In genomic region chr4:173990126-173990878, GRCh38 we compare ENCODE assay signal across 8 cellular contexts.
A peak's percentile ranks its signal among the peaks of the same experiment; 100 is the strongest.
DNase-seq lines count a peak whose midpoint lies in the region; ATAC-seq, FAIRE-seq and TF ChIP-seq lines count a peak whose summit lies in the region.

No MANE protein-coding gene starts in this region.

- DNase-seq in DND-41 (no peak), amniotic stem cell (lab: John Stamatoyannopoulos, UW) (peak; percentile 41), kidney (no peak), Peyer's patch (no peak), NCI-H345 (lab: John Stamatoyannopoulos, UW) (no peak)
- no peak for DNase-seq in T-helper 2 cell treated with Interferon-gamma antibody and Interleukin-4, amounts not matched to agents 5 μg/mL and 100 μg/mL, for 36 hours (ENCODE audit: low spot score)

- no peak overlapping the region for H3K9ac ChIP-seq in DND-41 (ENCODE audit: low read depth, low read length)
- H3K9ac ChIP-seq in kidney (ENCODE audit: low read length in 2 of 2): no peak overlapping the region

- H4K20me1 ChIP-seq in DND-41 (ENCODE audit: insufficient read depth, low read length): no peaks in the 10 kb centered on the region

- no peaks in the 10 kb centered on the region for H3K4me1 ChIP-seq in DND-41 (ENCODE audit: insufficient read depth, low read length)
- no peaks in the 10 kb centered on the region for H3K4me1 ChIP-seq in kidney (ENCODE audit: control insufficient read depth in 1 of 2, insufficient read depth in 1 of 2, low read depth in 1 of 2, low read length in 2 of 2)
- no peaks in the 10 kb centered on the region for H3K4me1 ChIP-seq in Peyer's patch

- TF ChIP-seq CTCF in DND-41 (IDR thresholded peaks at IDR 0.05; ENCODE audit: borderline replicate concordance, extremely low read depth, low read length, poor library complexity, severe bottlenecking): peak; percentile 46
- TF ChIP-seq CTCF in kidney (IDR thresholded peaks at IDR 0.05; ENCODE audit: borderline replicate concordance, extremely low read depth, insufficient read depth): peak; percentile 3
- peak in 3 of 6 experiments; percentile 5 to 11 (median 8) for TF ChIP-seq CTCF in Peyer's patch (IDR thresholded peaks at IDR 0.05)

- H3K27me3 ChIP-seq in DND-41 (ENCODE audit: insufficient read depth, low read length, poor library complexity) (no peaks in the 10 kb centered on the region), Peyer's patch (no peaks in the 10 kb centered on the region)

- intact Hi-C loops in kidney (cut with DNase I): no loop called here

- no peak overlapping the region for H3K27ac ChIP-seq in DND-41 (ENCODE audit: low read length)
- no peak overlapping the region for H3K27ac ChIP-seq in kidney (ENCODE audit: low read depth in 2 of 2, low read length in 2 of 2)
- H3K27ac ChIP-seq in Peyer's patch: peak overlapping the region in 1 of 4 donors; percentile 28

- no peak for TF ChIP-seq EP300 in Ishikawa (IDR thresholded peaks at IDR 0.05; ENCODE audit: borderline replicate concordance)

- H3K9me3 Mint-ChIP-seq in T-helper 2 cell treated with Interferon-gamma antibody and Interleukin-4, amounts not matched to agents 5 μg/mL and 100 μg/mL, for 36 hours: no peaks in the 10 kb centered on the region

- H3K36me3 Mint-ChIP-seq in T-helper 2 cell treated with Interferon-gamma antibody and Interleukin-4, amounts not matched to agents 5 μg/mL and 100 μg/mL, for 36 hours (ENCODE audit: low read depth): no peaks in the 10 kb centered on the region

- H3K36me3 ChIP-seq in DND-41 (ENCODE audit: insufficient read depth, low read length): no peaks in the 10 kb centered on the region
- no peaks in the 10 kb centered on the region for H3K36me3 ChIP-seq in kidney (ENCODE audit: control insufficient read depth in 1 of 2, insufficient read depth in 2 of 2, low read length in 2 of 2)
- no peaks in the 10 kb centered on the region for H3K36me3 ChIP-seq in Peyer's patch

- no peaks in the 10 kb centered on the region for H3K27me3 Mint-ChIP-seq in T-helper 2 cell treated with Interferon-gamma antibody and Interleukin-4, amounts not matched to agents 5 μg/mL and 100 μg/mL, for 36 hours (ENCODE audit: low read depth)

- H3K9me3 ChIP-seq in DND-41 (ENCODE audit: insufficient read depth, low read length, severe bottlenecking) (no peaks in the 10 kb centered on the region), kidney (ENCODE audit: control insufficient read depth in 1 of 2, low read length in 2 of 2) (no peaks in the 10 kb centered on the region), Peyer's patch (no peaks in the 10 kb centered on the region)

- H3K4me3 Mint-ChIP-seq in T-helper 2 cell treated with Interferon-gamma antibody and Interleukin-4, amounts not matched to agents 5 μg/mL and 100 μg/mL, for 36 hours: no peak overlapping the region

- no peak for FAIRE-seq in kidney (lab: Jason Lieb, UNC)

- ATAC-seq in DND-41 (ENCODE audit: insufficient read depth, low read depth) (no peak), HG03460 (IDR thresholded peaks at IDR 0.05; ENCODE audit: unreplicated experiment) (no peak)

- no peak overlapping the region for H3K4me2 ChIP-seq in DND-41 (ENCODE audit: insufficient read depth, low read length)

- no peak overlapping the region for H2AFZ ChIP-seq in DND-41 (ENCODE audit: low read depth, low read length)

- H3K4me3 ChIP-seq in DND-41 (ENCODE audit: low read depth in 1 of 2, low read length in 2 of 2) (no peak overlapping the region), kidney (ENCODE audit: low read length in 2 of 2) (no peak overlapping the region), Peyer's patch (no peak overlapping the region)

- TF ChIP-seq POLR2A in Peyer's patch (IDR thresholded peaks at IDR 0.05): no peak

- TF ChIP-seq RAD21 in Ishikawa (IDR thresholded peaks at IDR 0.05; ENCODE audit: low read depth): peak; percentile 29; the same call in 1 of the 2 replicates

- H3K79me2 ChIP-seq in DND-41 (ENCODE audit: insufficient read depth, low read length): no peaks in the 10 kb centered on the region

- H3K4me1 Mint-ChIP-seq in T-helper 2 cell treated with Interferon-gamma antibody and Interleukin-4, amounts not matched to agents 5 μg/mL and 100 μg/mL, for 36 hours (ENCODE audit: low read depth): no peaks in the 10 kb centered on the region

- no peak overlapping the region for H3K27ac Mint-ChIP-seq in T-helper 2 cell treated with Interferon-gamma antibody and Interleukin-4, amounts not matched to agents 5 μg/mL and 100 μg/mL, for 36 hours

TF ChIP-seq in Ishikawa, 13 proteins besides CTCF, POLR2A, EP300 and RAD21:
- no peak for TF ChIP-seq REST (IDR thresholded peaks at IDR 0.05; ENCODE audit: low read depth)
- TF ChIP-seq NFIC (IDR thresholded peaks at IDR 0.05): no peak
- no peak for TF ChIP-seq YY1 (IDR thresholded peaks at IDR 0.05; ENCODE audit: low read depth)
- no peak for TF ChIP-seq FOXM1 (IDR thresholded peaks at IDR 0.05; ENCODE audit: borderline replicate concordance, low read depth)
- no peak for TF ChIP-seq CREB1 (IDR thresholded peaks at IDR 0.05; ENCODE audit: low read depth)
- TF ChIP-seq EGR1 (IDR thresholded peaks at IDR 0.05): no peak
- no peak for TF ChIP-seq TEAD4 (IDR thresholded peaks at IDR 0.05)
- TF ChIP-seq CEBPB (IDR thresholded peaks at IDR 0.05): no peak
- no peak for TF ChIP-seq TAF1 (IDR thresholded peaks at IDR 0.05; ENCODE audit: low read depth)
